In the genomic region with DNA sequence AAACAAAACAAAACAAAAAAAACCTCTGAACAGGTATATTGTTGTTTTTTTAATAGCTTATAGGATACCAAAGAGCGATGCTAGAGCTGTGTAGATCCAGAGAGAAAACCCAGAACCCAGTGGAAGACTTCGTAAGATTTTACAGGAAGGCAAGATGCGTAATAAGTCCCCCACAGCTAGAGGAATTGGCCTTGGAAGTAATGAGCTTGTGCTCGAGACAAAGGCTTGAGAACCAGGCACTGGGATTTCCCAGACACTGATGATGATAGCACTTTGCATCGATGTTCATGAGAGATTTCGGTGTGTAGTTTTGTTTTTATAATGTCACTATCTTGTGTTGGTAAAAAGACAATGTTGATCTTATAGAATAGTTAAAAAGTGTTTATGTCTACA, we compare ENCODE assay signal across 31 cellular contexts.
"Had no signal": no experiment of that assay in that cellular context is flagged by ENCODE, and none has a peak within 500 bp of the region (broad histone marks: within the 10 kb centered on the region; RNA-seq: fewer than 3 reads in every experiment).

No MANE protein-coding gene starts in this region.

- DNase-seq: activated CD4-positive, alpha-beta memory T cell treated with anti-CD3 and anti-CD28 coated beads for 36 hours; activated CD4-positive, alpha-beta T cell treated with anti-CD3 and anti-CD28 coated beads for 36 hours; activated CD4-positive, alpha-beta T cell treated with anti-CD3 and anti-CD28 coated beads, Interleukin-2, amount 10 ng/mL, durations not matched to agents 7 days and 5 days; activated CD8-positive, alpha-beta memory T cell treated with anti-CD3 and anti-CD28 coated beads, Interleukin-2, amount 50 U/mL, for 4 hours; activated naive CD4-positive, alpha-beta T cell treated with anti-CD3 and anti-CD28 coated beads, Interleukin-2, amount 10 ng/mL, durations not matched to agents 7 days and 5 days; activated naive CD8-positive, alpha-beta T cell treated with anti-CD3 and anti-CD28 coated beads, Interleukin-2, amount 50 U/mL, for 24 hours; activated T-cell treated with anti-CD3 and anti-CD28 coated beads for 4 hours; activated T-cell treated with anti-CD3 and anti-CD28 coated beads, Interleukin-2, amount 50 U/mL, for 4 hours; anterior cingulate cortex; brain microvascular endothelial cell; IMR-90; MG63; NCI-H1048; NCI-H1105 treated with DMSO at 0.1 percent for 48 hours; NCI-H1436; NCI-H1694; NCI-H1930; NCI-H2081 treated with DMSO at 0.1 percent for 48 hours; NCI-H2171; NCI-H446 treated with DMSO at 0.1 percent for 48 hours; NCI-H524 treated with DMSO at 0.1 percent for 48 hours; SHP77; SJCRH30; T1000; WERI-Rb-1 had no signal

- H3K9me3 ChIP-seq: SJCRH30 had no signal

- H3K4me3 ChIP-seq: cardiac muscle cell, K562, MG63, SJCRH30, SK-N-MC had no signal

- H3K27ac ChIP-seq: brain microvascular endothelial cell, cardiac muscle cell, SJCRH30, SK-N-MC, WERI-Rb-1 had no signal

- H3K36me3 ChIP-seq: brain microvascular endothelial cell, cardiac muscle cell, MG63, SJCRH30, WERI-Rb-1 had no signal

- H3K4me1 Mint-ChIP-seq: activated CD4-positive, alpha-beta T cell treated with anti-CD3 and anti-CD28 coated beads for 36 hours; activated CD4-positive, alpha-beta T cell treated with anti-CD3 and anti-CD28 coated beads, Interleukin-2, amount 10 ng/mL, durations not matched to agents 7 days and 5 days; activated naive CD4-positive, alpha-beta T cell treated with anti-CD3 and anti-CD28 coated beads, Interleukin-2, amount 10 ng/mL, durations not matched to agents 7 days and 5 days; activated naive CD8-positive, alpha-beta T cell treated with anti-CD3 and anti-CD28 coated beads, Interleukin-2, amount 50 U/mL, for 24 hours; central memory CD8-positive, alpha-beta T cell had no signal

- H3K27me3 Mint-ChIP-seq: activated CD4-positive, alpha-beta memory T cell treated with anti-CD3 and anti-CD28 coated beads for 36 hours; activated CD4-positive, alpha-beta T cell treated with anti-CD3 and anti-CD28 coated beads for 36 hours; activated CD4-positive, alpha-beta T cell treated with anti-CD3 and anti-CD28 coated beads, Interleukin-2, amount 10 ng/mL, durations not matched to agents 7 days and 5 days; activated naive CD4-positive, alpha-beta T cell treated with anti-CD3 and anti-CD28 coated beads, Interleukin-2, amount 10 ng/mL, durations not matched to agents 7 days and 5 days; activated naive CD8-positive, alpha-beta T cell; activated naive CD8-positive, alpha-beta T cell treated with anti-CD3 and anti-CD28 coated beads, Interleukin-2, amount 50 U/mL, for 24 hours; central memory CD8-positive, alpha-beta T cell had no signal

- H3K36me3 Mint-ChIP-seq: activated CD4-positive, alpha-beta memory T cell treated with anti-CD3 and anti-CD28 coated beads for 36 hours; activated naive CD4-positive, alpha-beta T cell treated with anti-CD3 and anti-CD28 coated beads, Interleukin-2, amount 10 ng/mL, durations not matched to agents 7 days and 5 days; activated naive CD8-positive, alpha-beta T cell had no signal

- H3K4me1 ChIP-seq: SJCRH30 had no signal

- FAIRE-seq: K562 had no signal

- H3K27ac Mint-ChIP-seq: activated CD4-positive, alpha-beta memory T cell treated with anti-CD3 and anti-CD28 coated beads for 36 hours; activated CD4-positive, alpha-beta T cell treated with anti-CD3 and anti-CD28 coated beads for 36 hours; activated CD4-positive, alpha-beta T cell treated with anti-CD3 and anti-CD28 coated beads, Interleukin-2, amount 10 ng/mL, durations not matched to agents 7 days and 5 days; activated naive CD4-positive, alpha-beta T cell treated with anti-CD3 and anti-CD28 coated beads, Interleukin-2, amount 10 ng/mL, durations not matched to agents 7 days and 5 days; activated naive CD8-positive, alpha-beta T cell; activated naive CD8-positive, alpha-beta T cell treated with anti-CD3 and anti-CD28 coated beads, Interleukin-2, amount 50 U/mL, for 24 hours; activated T-helper 1 cell treated with anti-CD3 and anti-CD28 coated beads, Interleukin-12 subunit alpha, Interleukin-12 subunit beta, Interleukin-2, Interleukin-4 antibody, amounts not matched to agents 30 ng/mL and 10 ng/mL and 1 ng/mL, durations not matched to agents 14 hours and 24 hours and 36 hours had no signal

- H3K9me3 Mint-ChIP-seq: activated naive CD8-positive, alpha-beta T cell treated with anti-CD3 and anti-CD28 coated beads, Interleukin-2, amount 50 U/mL, for 24 hours; activated T-cell treated with anti-CD3 and anti-CD28 coated beads, Interleukin-2, amount 50 U/mL, for 4 hours had no signal

- H3K4me3 Mint-ChIP-seq: activated CD4-positive, alpha-beta memory T cell treated with anti-CD3 and anti-CD28 coated beads for 36 hours; activated CD4-positive, alpha-beta T cell treated with anti-CD3 and anti-CD28 coated beads for 36 hours; activated CD4-positive, alpha-beta T cell treated with anti-CD3 and anti-CD28 coated beads, Interleukin-2, amount 10 ng/mL, durations not matched to agents 7 days and 5 days; activated naive CD4-positive, alpha-beta T cell treated with anti-CD3 and anti-CD28 coated beads, Interleukin-2, amount 10 ng/mL, durations not matched to agents 7 days and 5 days; activated naive CD8-positive, alpha-beta T cell; activated naive CD8-positive, alpha-beta T cell treated with anti-CD3 and anti-CD28 coated beads, Interleukin-2, amount 50 U/mL, for 24 hours; activated T-cell treated with anti-CD3 and anti-CD28 coated beads, Interleukin-2, amount 50 U/mL, for 4 hours; activated T-helper 1 cell treated with anti-CD3 and anti-CD28 coated beads, Interleukin-12 subunit alpha, Interleukin-12 subunit beta, Interleukin-2, Interleukin-4 antibody, amounts not matched to agents 30 ng/mL and 10 ng/mL and 1 ng/mL, durations not matched to agents 14 hours and 24 hours and 36 hours; central memory CD8-positive, alpha-beta T cell had no signal

- H3K27me3 ChIP-seq: brain microvascular endothelial cell, cardiac muscle cell, MG63, SJCRH30 had no signal
